In the genomic region with DNA sequence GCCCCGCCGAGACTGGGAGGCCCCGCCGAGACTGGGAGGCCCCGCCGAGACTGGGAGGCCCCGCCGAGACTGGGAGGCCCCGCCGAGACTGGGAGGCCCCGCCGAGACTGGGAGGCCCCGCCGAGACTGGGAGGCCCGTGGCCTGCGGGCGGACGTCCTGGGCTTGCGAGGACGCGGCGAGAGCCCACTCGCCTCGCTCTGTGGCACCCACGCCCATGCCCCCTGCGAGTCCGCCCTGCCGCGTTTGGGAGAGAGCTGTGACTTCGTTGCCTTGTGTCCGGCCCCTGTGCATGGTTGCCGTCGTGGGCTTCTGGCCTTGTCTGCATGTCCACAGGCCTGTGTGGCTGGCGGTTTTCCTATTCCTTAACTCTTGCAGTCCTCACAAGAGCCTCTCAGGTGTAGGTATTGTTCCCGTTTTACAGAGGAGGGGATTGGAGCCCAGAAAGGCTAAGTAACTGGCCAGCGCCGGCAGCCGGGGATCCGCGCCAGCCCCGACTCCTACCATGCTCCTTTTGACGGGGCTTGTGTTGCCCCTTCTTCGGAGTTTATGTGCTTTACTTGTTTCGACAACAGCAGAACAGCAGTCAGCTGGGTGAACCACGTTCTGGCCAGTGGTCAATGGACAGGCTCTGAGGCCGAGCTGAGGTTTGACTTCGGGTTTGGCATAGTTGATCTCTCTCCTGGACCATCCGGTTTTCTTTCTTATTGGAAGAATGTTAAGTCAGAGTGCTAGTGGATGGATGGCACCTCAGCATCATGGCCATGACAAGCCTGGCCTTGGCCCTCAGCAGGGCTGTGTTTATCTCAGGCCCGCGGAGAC, we compare ENCODE assay signal across 8 cellular contexts. TPM values are rescaled to one million over a fixed set of nuclear protein-coding genes. Genes with fewer than 3 reads are reported as not detected.
DNase-seq lines count a peak whose midpoint lies in the region; TF ChIP-seq lines count a peak whose summit lies in the region.

No MANE protein-coding gene starts in this region.

- H3K9me3 Mint-ChIP-seq in activated naive CD4-positive, alpha-beta T cell treated with anti-CD3 and anti-CD28 coated beads for 36 hours, result no peaks in the 10 kb centered on the region
- H3K9me3 Mint-ChIP-seq in type B pancreatic cell, result no peaks in the 10 kb centered on the region

- H3K36me3 Mint-ChIP-seq in activated naive CD4-positive, alpha-beta T cell treated with anti-CD3 and anti-CD28 coated beads for 36 hours (ENCODE audit: low read depth), result peaks cover 9% of the 10 kb centered on the region
- H3K36me3 Mint-ChIP-seq in type B pancreatic cell, result peaks cover 3% of the 10 kb centered on the region

- peak overlapping the region; percentile 75 for H3K27ac Mint-ChIP-seq in activated naive CD4-positive, alpha-beta T cell treated with anti-CD3 and anti-CD28 coated beads for 36 hours
- peak overlapping the region; percentile 88 for H3K27ac Mint-ChIP-seq in type B pancreatic cell

- TF ChIP-seq CTCF in astrocyte of the spinal cord (IDR thresholded peaks at IDR 0.05; ENCODE audit: low read depth, low read length) (no peak), lower leg skin (IDR thresholded peaks at IDR 0.05) (no peak), type B pancreatic cell (conservative IDR thresholded peaks at IDR 0.05) (no peak)

- CTCF ChIA-PET in activated naive CD4-positive, alpha-beta T cell treated with anti-CD3 and anti-CD28 coated beads for 36 hours (lab: Charles Lee), result no interaction called here

- peaks cover 6% of the 10 kb centered on the region for H3K27me3 Mint-ChIP-seq in activated naive CD4-positive, alpha-beta T cell treated with anti-CD3 and anti-CD28 coated beads for 36 hours (ENCODE audit: low read depth)
- H3K27me3 Mint-ChIP-seq in type B pancreatic cell, result peaks cover 13% of the 10 kb centered on the region

- intact Hi-C loops in activated naive CD4-positive, alpha-beta T cell treated with anti-CD3 and anti-CD28 coated beads for 36 hours (cut with micrococcal nuclease), result loop anchor here (1.0 to 5.0 kb wide), 8 partner anchors 9 to 220 kb away; partner anchors contain the start of genes HRAS, IRF7, LMNTD2 and RASSF7
- intact Hi-C loops in lower leg skin (cut with DNase I; ENCODE audit: low total_unique reads), result no loop called here

- DNase-seq in activated naive CD4-positive, alpha-beta T cell treated with anti-CD3 and anti-CD28 coated beads for 36 hours, result no peak
- DNase-seq in activated naive CD4-positive, alpha-beta T cell (lab: John Stamatoyannopoulos, UW), result no peak
- DNase-seq in astrocyte of the spinal cord (ENCODE audit: low read depth, low spot score) (no peak), lower leg skin (ENCODE audit: low spot score in 2 of 2) (peak in 1 of 2 donors; percentile 88), type B pancreatic cell (ENCODE audit: extremely low spot score, unreplicated experiment) (no peak), HT-29 (ENCODE audit: low spot score) (no peak), DMS153 (lab: John Stamatoyannopoulos, UW) (no peak), SIG-M5 (lab: John Stamatoyannopoulos, UW) (no peak)

- no peak for TF ChIP-seq POLR2A in lower leg skin (IDR thresholded peaks at IDR 0.05)

- H3K4me3 ChIP-seq in astrocyte of the spinal cord (ENCODE audit: low read depth, low read length) (peak overlapping the region; percentile 80), lower leg skin (ENCODE audit: low read depth, poor library complexity, severe bottlenecking) (peak overlapping the region; percentile 84)

- peak overlapping the region; percentile 88 for H3K4me3 Mint-ChIP-seq in activated naive CD4-positive, alpha-beta T cell treated with anti-CD3 and anti-CD28 coated beads for 36 hours
- peak overlapping the region; percentile 92 for H3K4me3 Mint-ChIP-seq in type B pancreatic cell

- H3K4me1 Mint-ChIP-seq in activated naive CD4-positive, alpha-beta T cell treated with anti-CD3 and anti-CD28 coated beads for 36 hours (ENCODE audit: low read depth), result peaks cover 51% of the 10 kb centered on the region
- peaks cover 23% of the 10 kb centered on the region for H3K4me1 Mint-ChIP-seq in type B pancreatic cell (ENCODE audit: unreplicated experiment)

- in situ Hi-C loops in astrocyte of the spinal cord (cut with HindIII; ENCODE audit: low sequenced_read_pairs), result no loop called here

- 5 to 6% methylated on average over 26 to 29 of the region's 50 CpGs for WGBS in lower leg skin, 2 donors

RNA-seq across cellular contexts. Expression of gene PHRF1, which starts 0.7 kb away (rescaled TPM):
- total RNA-seq in activated naive CD4-positive, alpha-beta T cell treated with anti-CD3 and anti-CD28 coated beads for 36 hours, result 10 to 100 TPM; 25.6 to 26.1 TPM
- total RNA-seq in lower leg skin (10 to 100 TPM; 30.0 to 55.2 (median 31.5) TPM), type B pancreatic cell (ENCODE audit: low replicate concordance) (38.7 and 40.8 TPM in 2 replicates)
- total RNA-seq in HT-29 (2014; rRNA removed; shearing (Covaris generic)), result 75.3 and 82.0 TPM in 2 replicates

RNA-seq across cellular contexts. Expression of gene RASSF7, which starts 16.2 kb away (rescaled TPM):
- 1 to 10 TPM; 8.3 to 9.9 TPM for total RNA-seq in activated naive CD4-positive, alpha-beta T cell treated with anti-CD3 and anti-CD28 coated beads for 36 hours
- total RNA-seq in lower leg skin, result 100 to 1,000 TPM in 3 of 4 donors, 10 to 100 TPM in 1; 99.7 to 174 (median 139) TPM
- total RNA-seq in type B pancreatic cell (ENCODE audit: low replicate concordance), result 35.7 and 75.8 TPM in 2 replicates
- total RNA-seq in HT-29 (2014; rRNA removed; shearing (Covaris generic)), result 515 and 552 TPM in 2 replicates

RNA-seq across cellular contexts. Expression of gene LMNTD2, which starts 16.5 kb away (rescaled TPM):
- 1 to 10 TPM; 4.5 to 5.2 TPM for total RNA-seq in activated naive CD4-positive, alpha-beta T cell treated with anti-CD3 and anti-CD28 coated beads for 36 hours
- 10 to 100 TPM in 2 of 4 donors, 1 to 10 TPM in 2; 7.6 to 20.4 (median 11.2) TPM for total RNA-seq in lower leg skin
- total RNA-seq in type B pancreatic cell (ENCODE audit: low replicate concordance), result 6.7 and 7.2 TPM in 2 replicates
- total RNA-seq in HT-29 (2014; rRNA removed; shearing (Covaris generic)), result 5.3 and 6.9 TPM in 2 replicates

RNA-seq across cellular contexts. Expression of gene IRF7, which starts 38.7 kb away (rescaled TPM):
- total RNA-seq in activated naive CD4-positive, alpha-beta T cell treated with anti-CD3 and anti-CD28 coated beads for 36 hours, result 10 to 100 TPM; 83.2 to 92.7 TPM
- total RNA-seq in lower leg skin (10 to 100 TPM; 33.7 to 40.9 (median 36.6) TPM), type B pancreatic cell (ENCODE audit: low replicate concordance) (16.4 and 20.5 TPM in 2 replicates)
- 263 and 329 TPM in 2 replicates for total RNA-seq in HT-29 (2014; rRNA removed; shearing (Covaris generic))

RNA-seq across cellular contexts. Expression of gene LRRC56, which starts 39.7 kb away (rescaled TPM):
- 1 to 10 TPM; 1.0 to 1.3 TPM for total RNA-seq in activated naive CD4-positive, alpha-beta T cell treated with anti-CD3 and anti-CD28 coated beads for 36 hours
- total RNA-seq in lower leg skin (1 to 10 TPM; 1.5 to 2.7 (median 1.8) TPM), type B pancreatic cell (ENCODE audit: low replicate concordance) (1.7 and 1.8 TPM in 2 replicates)
- 8.1 and 10.0 TPM in 2 replicates for total RNA-seq in HT-29 (2014; rRNA removed; shearing (Covaris generic))
